ENCODE assay signal across 17 cellular contexts in the genomic region with DNA sequence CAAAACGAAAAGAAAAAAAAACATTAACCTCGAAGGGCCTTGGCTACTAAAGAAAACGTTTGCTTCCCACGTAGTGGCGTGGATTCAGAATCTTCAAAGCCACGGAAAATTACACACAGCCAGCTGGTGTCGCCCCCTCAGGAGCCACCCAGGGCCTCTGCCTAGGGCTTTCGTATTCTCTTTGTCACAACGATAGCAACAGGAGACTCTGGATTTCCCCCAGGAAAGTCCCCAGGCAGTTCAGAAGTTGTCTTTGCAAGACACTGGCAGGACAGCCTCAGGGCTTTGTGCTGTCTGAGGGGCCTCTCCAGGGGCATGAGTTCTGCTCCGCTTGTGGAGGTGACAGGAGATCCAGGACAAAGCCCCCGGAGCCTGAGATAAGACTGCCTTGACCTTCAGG.
DNase-seq lines count a peak whose midpoint lies in the region; ATAC-seq and FAIRE-seq lines count a peak whose summit lies in the region.
"Had no signal": no experiment of that assay in that cellular context is flagged by ENCODE, and none has a peak within 500 bp of the region (broad histone marks: within the 10 kb centered on the region; RNA-seq: fewer than 3 reads in every experiment).

No MANE protein-coding gene starts in this region.

- H3K27ac Mint-ChIP-seq in activated naive CD4-positive, alpha-beta T cell treated with anti-CD3 and anti-CD28 coated beads for 36 hours = no peak overlapping the region

- DNase-seq in activated naive CD4-positive, alpha-beta T cell treated with anti-CD3 and anti-CD28 coated beads for 36 hours = peak; percentile 32
- no peak for DNase-seq in activated naive CD4-positive, alpha-beta T cell treated with Interleukin-2 at 50 U/mL for 16 hours
- DNase-seq in stimulated activated CD8-positive, alpha-beta memory T cell treated with anti-CD3 and anti-CD28 coated beads, Interleukin-4, amount 100 ng/mL, for 48 hours = peak; percentile 27
- DNase-seq in cerebellar nuclear complex (lab: John Stamatoyannopoulos, UW) (no peak), NCI-H446 treated with DMSO at 0.1 percent for 48 hours (lab: John Stamatoyannopoulos, UW) (no peak), RCC 7860 (ENCODE audit: low spot score) (no peak)
- DNase-seq: effector CD4-positive, alpha-beta T cell; heart right ventricle; NCI-H1436 treated with DMSO at 0.1 percent for 48 hours; NCI-H226; RPMI8226 had no signal

- ATAC-seq in GM18868 (IDR thresholded peaks at IDR 0.05; ENCODE audit: unreplicated experiment) = peak; percentile 87
- peak; percentile 60 for ATAC-seq in HG03159 (IDR thresholded peaks at IDR 0.05; ENCODE audit: unreplicated experiment)
- ATAC-seq: heart right ventricle had no signal

- H3K9me3 Mint-ChIP-seq in activated naive CD4-positive, alpha-beta T cell treated with anti-CD3 and anti-CD28 coated beads for 36 hours = no peaks in the 10 kb centered on the region
- H3K9me3 Mint-ChIP-seq: nephron had no signal

- no peaks in the 10 kb centered on the region for H3K4me1 Mint-ChIP-seq in activated naive CD4-positive, alpha-beta T cell treated with anti-CD3 and anti-CD28 coated beads for 36 hours (ENCODE audit: low read depth)

- FAIRE-seq in RCC 7860 (lab: Jason Lieb, UNC) = no peak
- FAIRE-seq: bronchial epithelial cell, H1, islet of Langerhans had no signal

- intact Hi-C loops in activated naive CD4-positive, alpha-beta T cell treated with anti-CD3 and anti-CD28 coated beads for 36 hours (cut with micrococcal nuclease) = no loop called here

- H3K36me3 Mint-ChIP-seq in activated naive CD4-positive, alpha-beta T cell treated with anti-CD3 and anti-CD28 coated beads for 36 hours (ENCODE audit: low read depth) = no peaks in the 10 kb centered on the region

- no peak overlapping the region for H3K4me3 Mint-ChIP-seq in activated naive CD4-positive, alpha-beta T cell treated with anti-CD3 and anti-CD28 coated beads for 36 hours
- H3K4me3 Mint-ChIP-seq: nephron had no signal

- no peaks in the 10 kb centered on the region for H3K27me3 Mint-ChIP-seq in activated naive CD4-positive, alpha-beta T cell treated with anti-CD3 and anti-CD28 coated beads for 36 hours (ENCODE audit: low read depth)

- CTCF ChIA-PET in activated naive CD4-positive, alpha-beta T cell treated with anti-CD3 and anti-CD28 coated beads for 36 hours (lab: Charles Lee) = no interaction called here

Comparison
In these comparisons a context has a peak if more than half of its experiments do, and no peak if none do; other contexts are left out.
1. DNase-seq: peak in activated naive CD4-positive, alpha-beta T cell treated with anti-CD3 and anti-CD28 coated beads for 36 hours (single experiment) and stimulated activated CD8-positive, alpha-beta memory T cell treated with anti-CD3 and anti-CD28 coated beads, Interleukin-4, amount 100 ng/mL, for 48 hours (single experiment); none in activated naive CD4-positive, alpha-beta T cell treated with Interleukin-2 at 50 U/mL for 16 hours (single experiment), cerebellar nuclear complex (0 of 2), NCI-H446 treated with DMSO at 0.1 percent for 48 hours (single experiment) and RCC 7860 (single experiment).